Comparison of ENCODE assay signal across 1 cellular context in the genomic region with DNA sequence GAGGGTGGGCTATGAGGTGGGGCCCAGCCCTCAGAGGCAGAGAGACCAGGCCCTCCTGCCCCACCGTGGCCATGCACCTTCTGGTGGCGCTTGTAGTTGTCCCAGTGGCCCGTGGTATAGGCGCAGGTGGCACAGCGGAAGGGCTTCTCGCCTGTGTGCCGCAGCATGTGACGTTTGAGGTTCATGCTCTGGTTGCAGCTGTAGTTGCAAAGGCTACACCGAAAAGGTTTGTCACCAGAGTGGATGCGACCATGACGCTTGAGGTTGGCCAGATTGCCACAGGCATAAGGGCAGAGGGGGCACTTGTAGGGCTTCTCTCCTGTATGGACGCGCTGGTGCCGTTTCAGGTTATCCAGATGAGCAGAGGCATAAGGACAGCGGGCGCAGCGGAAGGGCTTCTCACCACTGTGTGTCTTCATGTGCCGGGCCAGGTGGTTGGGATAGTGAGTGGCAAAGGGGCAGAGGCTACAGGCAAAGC.
TF ChIP-seq lines count a peak whose summit lies in the region.

No MANE protein-coding gene starts in this region.

TF ChIP-seq in GM12891, 5 proteins besides CTCF, POLR2A, EP300 and RAD21:
- TF ChIP-seq POLR2AphosphoS5 (IDR thresholded peaks at IDR 0.05; ENCODE audit: low read depth, low read length) (peak; percentile 61; the same call in 1 of the 2 replicates), PAX5 (IDR thresholded peaks at IDR 0.05; ENCODE audit: insufficient read depth, low read length, severe bottlenecking) (no peak)
TF ChIP-seq in GM12891: peak in this region for 1.
